Comparison of ENCODE assay signal across 1 cellular context in the genomic region with DNA sequence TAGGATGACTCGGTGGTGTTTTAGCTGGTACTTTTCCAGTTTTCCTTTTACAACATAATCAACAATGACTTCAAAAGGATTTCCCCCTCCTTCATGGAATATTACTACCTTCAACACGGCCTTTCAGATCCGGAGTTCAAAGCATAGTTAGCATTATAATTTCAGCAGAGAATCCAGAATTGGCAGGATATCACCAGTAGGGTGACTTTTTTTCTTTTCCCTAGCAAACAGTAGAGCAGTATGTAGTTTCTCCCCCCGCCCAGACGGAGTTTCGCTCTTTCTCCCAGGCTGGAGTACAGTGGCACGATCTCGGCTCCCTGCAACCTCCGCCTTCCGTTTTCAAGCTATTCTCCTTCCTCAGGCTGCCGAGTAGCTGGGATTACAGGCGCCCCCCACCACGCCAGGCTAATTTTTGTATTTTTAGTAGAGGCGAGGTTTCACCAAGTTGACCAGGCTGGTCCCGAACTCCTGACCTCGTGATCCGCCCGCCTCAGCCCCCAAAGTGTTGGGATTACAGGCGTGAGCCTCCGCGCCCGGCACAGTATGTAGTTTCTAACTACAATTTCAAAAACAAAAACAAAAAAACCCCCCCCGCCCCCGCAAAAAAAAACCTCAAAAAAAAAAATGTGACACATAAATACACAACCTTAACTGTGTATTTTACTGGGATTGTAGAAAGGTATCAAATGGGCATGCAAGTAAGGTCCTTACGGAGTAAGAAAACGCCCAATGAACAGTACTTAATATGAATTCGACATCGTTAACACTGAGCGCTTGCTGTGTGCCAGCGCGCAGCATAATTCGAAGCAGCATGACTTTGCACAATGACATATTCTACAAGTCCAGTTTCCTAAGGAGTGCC.
TF ChIP-seq lines count a peak whose summit lies in the region.

No MANE protein-coding gene starts in this region.

TF ChIP-seq in HEK293, 187 proteins besides CTCF, POLR2A, EP300 and RAD21 (continued from another document and continues in another):
- TF ChIP-seq, protein P1, sequence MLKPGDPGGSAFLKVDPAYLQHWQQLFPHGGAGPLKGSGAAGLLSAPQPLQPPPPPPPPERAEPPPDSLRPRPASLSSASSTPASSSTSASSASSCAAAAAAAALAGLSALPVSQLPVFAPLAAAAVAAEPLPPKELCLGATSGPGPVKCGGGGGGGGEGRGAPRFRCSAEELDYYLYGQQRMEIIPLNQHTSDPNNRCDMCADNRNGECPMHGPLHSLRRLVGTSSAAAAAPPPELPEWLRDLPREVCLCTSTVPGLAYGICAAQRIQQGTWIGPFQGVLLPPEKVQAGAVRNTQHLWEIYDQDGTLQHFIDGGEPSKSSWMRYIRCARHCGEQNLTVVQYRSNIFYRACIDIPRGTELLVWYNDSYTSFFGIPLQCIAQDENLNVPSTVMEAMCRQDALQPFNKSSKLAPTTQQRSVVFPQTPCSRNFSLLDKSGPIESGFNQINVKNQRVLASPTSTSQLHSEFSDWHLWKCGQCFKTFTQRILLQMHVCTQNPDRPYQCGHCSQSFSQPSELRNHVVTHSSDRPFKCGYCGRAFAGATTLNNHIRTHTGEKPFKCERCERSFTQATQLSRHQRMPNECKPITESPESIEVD (tag by site-specific recombination; IDR thresholded peaks at IDR 0.05) = peak; percentile 89
- TF ChIP-seq ZBTB7A (tag by site-specific recombination; IDR thresholded peaks at IDR 0.05; ENCODE audit: low read depth) (peak; percentile 82), BCL11B (tag by site-specific recombination; IDR thresholded peaks at IDR 0.05; ENCODE audit: low read depth) (peak; percentile 35), GLIS1 (tag by site-specific recombination; IDR thresholded peaks at IDR 0.05) (peak; percentile 33), KLF8 (tag by site-specific recombination; IDR thresholded peaks at IDR 0.05) (peak; percentile 74), ZBTB20 (tag by site-specific recombination; IDR thresholded peaks at IDR 0.05) (peak; percentile 79; the same call in 1 of the 2 replicates), ZFP37 (tag by site-specific recombination; IDR thresholded peaks at IDR 0.05) (no peak; the same call in 1 of the 2 replicates), ZNF549 (tag by site-specific recombination; IDR thresholded peaks at IDR 0.05) (no peak), ZXDB (tag by site-specific recombination; IDR thresholded peaks at IDR 0.05) (peak; percentile 56; the same call in 1 of the 2 replicates), ZNF146 (tag by site-specific recombination; IDR thresholded peaks at IDR 0.05) (0 out of 2 replicates have a peak, but pooled peaks have one; percentile 15), ZNF423 (tag by site-specific recombination; IDR thresholded peaks at IDR 0.05) (0 out of 2 replicates have a peak, but pooled peaks have one; percentile 26), SP7 (tag by site-specific recombination; IDR thresholded peaks at IDR 0.05) (peak; percentile 58), ZBTB48 (tag by site-specific recombination; IDR thresholded peaks at IDR 0.05) (peak; percentile 66; the same call in 1 of the 2 replicates), ZNF335 (tag by site-specific recombination; conservative IDR thresholded peaks at IDR 0.05) (peak; percentile 99), KLF1 (tag by site-specific recombination; IDR thresholded peaks at IDR 0.05) (peak; percentile 67), ZFHX2 (tag by site-specific recombination; conservative IDR thresholded peaks at IDR 0.05) (peak; percentile 73), ZNF394 (tag by site-specific recombination; IDR thresholded peaks at IDR 0.05; ENCODE audit: borderline replicate concordance) (peak; percentile 80), ZNF558 (tag by site-specific recombination; IDR thresholded peaks at IDR 0.05) (peak; percentile 79; the same call in 1 of the 2 replicates), ZSCAN30 (tag by site-specific recombination; IDR thresholded peaks at IDR 0.05) (no peak; the same call in 1 of the 2 replicates), ZNF561 (tag by site-specific recombination; IDR thresholded peaks at IDR 0.05; ENCODE audit: borderline replicate concordance) (peak; percentile 37), KLF7 (tag by site-specific recombination; IDR thresholded peaks at IDR 0.05; ENCODE audit: borderline replicate concordance) (peak; percentile 69; the same call in 1 of the 2 replicates), TCF7L2 (IDR thresholded peaks at IDR 0.05; ENCODE audit: borderline replicate concordance, low read depth, low read length) (peak; percentile 68; the same call in 1 of the 2 replicates), OSR2 (tag by site-specific recombination; IDR thresholded peaks at IDR 0.05) (peak; percentile 68; the same call in 1 of the 2 replicates), ZNF664 (tag by site-specific recombination; IDR thresholded peaks at IDR 0.05) (peak; percentile 64; the same call in 1 of the 2 replicates), GLI4 (tag by site-specific recombination; IDR thresholded peaks at IDR 0.05) (peak; percentile 82; the same call in 1 of the 2 replicates), ZSCAN23 (tag by site-specific recombination; IDR thresholded peaks at IDR 0.05) (peak; percentile 39; the same call in 1 of the 2 replicates), ZNF416 (tag by site-specific recombination; IDR thresholded peaks at IDR 0.05) (no peak)
- TF ChIP-seq, protein P2, sequence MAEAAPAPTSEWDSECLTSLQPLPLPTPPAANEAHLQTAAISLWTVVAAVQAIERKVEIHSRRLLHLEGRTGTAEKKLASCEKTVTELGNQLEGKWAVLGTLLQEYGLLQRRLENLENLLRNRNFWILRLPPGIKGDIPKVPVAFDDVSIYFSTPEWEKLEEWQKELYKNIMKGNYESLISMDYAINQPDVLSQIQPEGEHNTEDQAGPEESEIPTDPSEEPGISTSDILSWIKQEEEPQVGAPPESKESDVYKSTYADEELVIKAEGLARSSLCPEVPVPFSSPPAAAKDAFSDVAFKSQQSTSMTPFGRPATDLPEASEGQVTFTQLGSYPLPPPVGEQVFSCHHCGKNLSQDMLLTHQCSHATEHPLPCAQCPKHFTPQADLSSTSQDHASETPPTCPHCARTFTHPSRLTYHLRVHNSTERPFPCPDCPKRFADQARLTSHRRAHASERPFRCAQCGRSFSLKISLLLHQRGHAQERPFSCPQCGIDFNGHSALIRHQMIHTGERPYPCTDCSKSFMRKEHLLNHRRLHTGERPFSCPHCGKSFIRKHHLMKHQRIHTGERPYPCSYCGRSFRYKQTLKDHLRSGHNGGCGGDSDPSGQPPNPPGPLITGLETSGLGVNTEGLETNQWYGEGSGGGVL (tag by site-specific recombination; IDR thresholded peaks at IDR 0.05) = 0 out of 2 replicates have a peak, but pooled peaks have one; percentile 62
- TF ChIP-seq, protein P3, sequence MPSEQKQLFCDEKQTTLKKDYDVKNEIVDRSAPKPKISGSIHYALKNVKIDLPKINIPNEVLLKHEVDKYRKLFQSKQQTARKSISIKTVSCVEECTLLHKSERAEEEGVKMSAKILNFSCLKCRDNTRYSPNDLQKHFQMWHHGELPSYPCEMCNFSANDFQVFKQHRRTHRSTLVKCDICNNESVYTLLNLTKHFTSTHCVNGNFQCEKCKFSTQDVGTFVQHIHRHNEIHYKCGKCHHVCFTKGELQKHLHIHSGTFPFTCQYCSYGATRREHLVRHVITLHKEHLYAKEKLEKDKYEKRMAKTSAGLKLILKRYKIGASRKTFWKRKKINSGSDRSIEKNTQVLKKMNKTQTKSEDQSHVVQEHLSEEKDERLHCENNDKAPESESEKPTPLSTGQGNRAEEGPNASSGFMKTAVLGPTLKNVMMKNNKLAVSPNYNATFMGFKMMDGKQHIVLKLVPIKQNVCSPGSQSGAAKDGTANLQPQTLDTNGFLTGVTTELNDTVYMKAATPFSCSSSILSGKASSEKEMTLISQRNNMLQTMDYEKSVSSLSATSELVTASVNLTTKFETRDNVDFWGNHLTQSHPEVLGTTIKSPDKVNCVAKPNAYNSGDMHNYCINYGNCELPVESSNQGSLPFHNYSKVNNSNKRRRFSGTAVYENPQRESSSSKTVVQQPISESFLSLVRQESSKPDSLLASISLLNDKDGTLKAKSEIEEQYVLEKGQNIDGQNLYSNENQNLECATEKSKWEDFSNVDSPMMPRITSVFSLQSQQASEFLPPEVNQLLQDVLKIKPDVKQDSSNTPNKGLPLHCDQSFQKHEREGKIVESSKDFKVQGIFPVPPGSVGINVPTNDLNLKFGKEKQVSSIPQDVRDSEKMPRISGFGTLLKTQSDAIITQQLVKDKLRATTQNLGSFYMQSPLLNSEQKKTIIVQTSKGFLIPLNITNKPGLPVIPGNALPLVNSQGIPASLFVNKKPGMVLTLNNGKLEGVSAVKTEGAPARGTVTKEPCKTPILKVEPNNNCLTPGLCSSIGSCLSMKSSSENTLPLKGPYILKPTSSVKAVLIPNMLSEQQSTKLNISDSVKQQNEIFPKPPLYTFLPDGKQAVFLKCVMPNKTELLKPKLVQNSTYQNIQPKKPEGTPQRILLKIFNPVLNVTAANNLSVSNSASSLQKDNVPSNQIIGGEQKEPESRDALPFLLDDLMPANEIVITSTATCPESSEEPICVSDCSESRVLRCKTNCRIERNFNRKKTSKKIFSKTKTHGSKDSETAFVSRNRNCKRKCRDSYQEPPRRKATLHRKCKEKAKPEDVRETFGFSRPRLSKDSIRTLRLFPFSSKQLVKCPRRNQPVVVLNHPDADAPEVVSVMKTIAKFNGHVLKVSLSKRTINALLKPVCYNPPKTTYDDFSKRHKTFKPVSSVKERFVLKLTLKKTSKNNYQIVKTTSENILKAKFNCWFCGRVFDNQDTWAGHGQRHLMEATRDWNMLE (tag by site-specific recombination; conservative IDR thresholded peaks at IDR 0.05; ENCODE audit: low read depth) = peak; percentile 6; the same call in 1 of the 2 replicates
- TF ChIP-seq, protein P4, sequence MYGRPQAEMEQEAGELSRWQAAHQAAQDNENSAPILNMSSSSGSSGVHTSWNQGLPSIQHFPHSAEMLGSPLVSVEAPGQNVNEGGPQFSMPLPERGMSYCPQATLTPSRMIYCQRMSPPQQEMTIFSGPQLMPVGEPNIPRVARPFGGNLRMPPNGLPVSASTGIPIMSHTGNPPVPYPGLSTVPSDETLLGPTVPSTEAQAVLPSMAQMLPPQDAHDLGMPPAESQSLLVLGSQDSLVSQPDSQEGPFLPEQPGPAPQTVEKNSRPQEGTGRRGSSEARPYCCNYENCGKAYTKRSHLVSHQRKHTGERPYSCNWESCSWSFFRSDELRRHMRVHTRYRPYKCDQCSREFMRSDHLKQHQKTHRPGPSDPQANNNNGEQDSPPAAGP (tag by site-specific recombination; IDR thresholded peaks at IDR 0.05) = 0 out of 2 replicates have a peak, but pooled peaks have one; percentile 57
- TF ChIP-seq, protein P5, sequence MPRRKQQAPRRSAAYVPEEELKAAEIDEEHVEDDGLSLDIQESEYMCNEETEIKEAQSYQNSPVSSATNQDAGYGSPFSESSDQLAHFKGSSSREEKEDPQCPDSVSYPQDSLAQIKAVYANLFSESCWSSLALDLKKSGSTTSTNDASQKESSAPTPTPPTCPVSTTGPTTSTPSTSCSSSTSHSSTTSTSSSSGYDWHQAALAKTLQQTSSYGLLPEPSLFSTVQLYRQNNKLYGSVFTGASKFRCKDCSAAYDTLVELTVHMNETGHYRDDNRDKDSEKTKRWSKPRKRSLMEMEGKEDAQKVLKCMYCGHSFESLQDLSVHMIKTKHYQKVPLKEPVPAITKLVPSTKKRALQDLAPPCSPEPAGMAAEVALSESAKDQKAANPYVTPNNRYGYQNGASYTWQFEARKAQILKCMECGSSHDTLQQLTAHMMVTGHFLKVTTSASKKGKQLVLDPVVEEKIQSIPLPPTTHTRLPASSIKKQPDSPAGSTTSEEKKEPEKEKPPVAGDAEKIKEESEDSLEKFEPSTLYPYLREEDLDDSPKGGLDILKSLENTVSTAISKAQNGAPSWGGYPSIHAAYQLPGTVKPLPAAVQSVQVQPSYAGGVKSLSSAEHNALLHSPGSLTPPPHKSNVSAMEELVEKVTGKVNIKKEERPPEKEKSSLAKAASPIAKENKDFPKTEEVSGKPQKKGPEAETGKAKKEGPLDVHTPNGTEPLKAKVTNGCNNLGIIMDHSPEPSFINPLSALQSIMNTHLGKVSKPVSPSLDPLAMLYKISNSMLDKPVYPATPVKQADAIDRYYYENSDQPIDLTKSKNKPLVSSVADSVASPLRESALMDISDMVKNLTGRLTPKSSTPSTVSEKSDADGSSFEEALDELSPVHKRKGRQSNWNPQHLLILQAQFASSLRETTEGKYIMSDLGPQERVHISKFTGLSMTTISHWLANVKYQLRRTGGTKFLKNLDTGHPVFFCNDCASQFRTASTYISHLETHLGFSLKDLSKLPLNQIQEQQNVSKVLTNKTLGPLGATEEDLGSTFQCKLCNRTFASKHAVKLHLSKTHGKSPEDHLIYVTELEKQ (tag by site-specific recombination; IDR thresholded peaks at IDR 0.05; ENCODE audit: borderline replicate concordance) = no peak; the same call in none of the 2 replicates
- TF ChIP-seq, protein P6, sequence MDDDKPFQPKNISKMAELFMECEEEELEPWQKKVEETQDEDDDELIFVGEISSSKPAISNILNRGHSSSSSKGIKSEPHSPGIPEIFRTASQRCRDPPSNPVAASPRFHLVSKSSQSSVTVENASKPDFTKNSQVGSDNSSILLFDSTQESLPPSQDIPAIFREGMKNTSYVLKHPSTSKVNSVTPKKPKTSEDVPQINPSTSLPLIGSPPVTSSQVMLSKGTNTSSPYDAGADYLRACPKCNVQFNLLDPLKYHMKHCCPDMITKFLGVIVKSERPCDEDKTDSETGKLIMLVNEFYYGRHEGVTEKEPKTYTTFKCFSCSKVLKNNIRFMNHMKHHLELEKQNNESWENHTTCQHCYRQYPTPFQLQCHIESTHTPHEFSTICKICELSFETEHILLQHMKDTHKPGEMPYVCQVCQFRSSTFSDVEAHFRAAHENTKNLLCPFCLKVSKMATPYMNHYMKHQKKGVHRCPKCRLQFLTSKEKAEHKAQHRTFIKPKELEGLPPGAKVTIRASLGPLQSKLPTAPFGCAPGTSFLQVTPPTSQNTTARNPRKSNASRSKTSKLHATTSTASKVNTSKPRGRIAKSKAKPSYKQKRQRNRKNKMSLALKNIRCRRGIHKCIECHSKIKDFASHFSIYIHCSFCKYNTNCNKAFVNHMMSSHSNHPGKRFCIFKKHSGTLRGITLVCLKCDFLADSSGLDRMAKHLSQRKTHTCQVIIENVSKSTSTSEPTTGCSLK (tag by site-specific recombination; IDR thresholded peaks at IDR 0.05) = no peak
- TF ChIP-seq, protein P7, sequence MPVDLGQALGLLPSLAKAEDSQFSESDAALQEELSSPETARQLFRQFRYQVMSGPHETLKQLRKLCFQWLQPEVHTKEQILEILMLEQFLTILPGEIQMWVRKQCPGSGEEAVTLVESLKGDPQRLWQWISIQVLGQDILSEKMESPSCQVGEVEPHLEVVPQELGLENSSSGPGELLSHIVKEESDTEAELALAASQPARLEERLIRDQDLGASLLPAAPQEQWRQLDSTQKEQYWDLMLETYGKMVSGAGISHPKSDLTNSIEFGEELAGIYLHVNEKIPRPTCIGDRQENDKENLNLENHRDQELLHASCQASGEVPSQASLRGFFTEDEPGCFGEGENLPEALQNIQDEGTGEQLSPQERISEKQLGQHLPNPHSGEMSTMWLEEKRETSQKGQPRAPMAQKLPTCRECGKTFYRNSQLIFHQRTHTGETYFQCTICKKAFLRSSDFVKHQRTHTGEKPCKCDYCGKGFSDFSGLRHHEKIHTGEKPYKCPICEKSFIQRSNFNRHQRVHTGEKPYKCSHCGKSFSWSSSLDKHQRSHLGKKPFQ (tag by site-specific recombination; IDR thresholded peaks at IDR 0.05) = 0 out of 2 replicates have a peak, but pooled peaks have one; percentile 43
- TF ChIP-seq, protein P8, sequence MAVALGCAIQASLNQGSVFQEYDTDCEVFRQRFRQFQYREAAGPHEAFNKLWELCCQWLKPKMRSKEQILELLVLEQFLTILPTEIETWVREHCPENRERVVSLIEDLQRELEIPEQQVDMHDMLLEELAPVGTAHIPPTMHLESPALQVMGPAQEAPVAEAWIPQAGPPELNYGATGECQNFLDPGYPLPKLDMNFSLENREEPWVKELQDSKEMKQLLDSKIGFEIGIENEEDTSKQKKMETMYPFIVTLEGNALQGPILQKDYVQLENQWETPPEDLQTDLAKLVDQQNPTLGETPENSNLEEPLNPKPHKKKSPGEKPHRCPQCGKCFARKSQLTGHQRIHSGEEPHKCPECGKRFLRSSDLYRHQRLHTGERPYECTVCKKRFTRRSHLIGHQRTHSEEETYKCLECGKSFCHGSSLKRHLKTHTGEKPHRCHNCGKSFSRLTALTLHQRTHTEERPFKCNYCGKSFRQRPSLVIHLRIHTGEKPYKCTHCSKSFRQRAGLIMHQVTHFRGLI (tag by site-specific recombination; IDR thresholded peaks at IDR 0.05) = peak; percentile 44; the same call in 1 of the 2 replicates
